Comparison of ENCODE assay signal across 32 cellular contexts in genomic region chr3:112976953-112977352, GRCh38. TPM values are rescaled to one million over a fixed set of nuclear protein-coding genes. Genes with fewer than 3 reads are reported as not detected.
DNase-seq lines count a peak whose midpoint lies in the region; ATAC-seq and TF ChIP-seq lines count a peak whose summit lies in the region.
"Had no signal": no experiment of that assay in that cellular context is flagged by ENCODE, and none has a peak within 500 bp of the region (broad histone marks: within the 10 kb centered on the region; RNA-seq: fewer than 3 reads in every experiment).

No MANE protein-coding gene starts in this region.

- H3K4me1 ChIP-seq in KMS-11 (ENCODE audit: low read depth, poor library complexity, severe bottlenecking) (peaks cover 66% of the 10 kb centered on the region), parathyroid adenoma (peaks cover 6% of the 10 kb centered on the region)
- H3K4me1 ChIP-seq: right lobe of liver, SJSA1, uterus had no signal

- no peak for DNase-seq in activated CD4-positive, alpha-beta T cell treated with anti-CD3 and anti-CD28 coated beads for 36 hours
- DNase-seq in activated CD4-positive, alpha-beta T cell treated with anti-CD3 and anti-CD28 coated beads, Interleukin-2, amount 50 U/mL, for 4 hours = no peak
- no peak for DNase-seq in activated naive CD8-positive, alpha-beta T cell treated with anti-CD3 and anti-CD28 coated beads for 36 hours
- no peak for DNase-seq in islet precursor cell
- DNase-seq: 8988T; activated CD4-positive, CD25-positive, alpha-beta regulatory T cell treated with anti-CD3 and anti-CD28 coated beads, Interleukin-2, amount 50 U/mL, for 72 hours; activated naive CD4-positive, alpha-beta T cell treated with anti-CD3 and anti-CD28 coated beads for 36 hours; activated T-cell treated with anti-CD3 and anti-CD28 coated beads, Interleukin-2, amount 50 U/mL, for 48 hours; anterior cingulate cortex; endodermal cell; foreskin fibroblast; kidney glomerular epithelial cell; NCI-H1105 treated with DMSO at 0.1 percent for 48 hours; NCI-H2081; NCI-H226; right lobe of liver; stimulated activated CD4-positive, alpha-beta T cell treated with anti-CD3 and anti-CD28 coated beads, Interleukin-4, amount 100 ng/mL, for 24 hours; stimulated activated naive B cell treated with anti-CD40 and anti-IgM and Interleukin-4, amounts not matched to agents 10 μg/mL and 1 μg/mL and 100 μg/mL, for 72 hours; uterus had no signal

- no peaks in the 10 kb centered on the region for H3K36me3 Mint-ChIP-seq in activated CD4-positive, alpha-beta T cell treated with anti-CD3 and anti-CD28 coated beads for 36 hours (ENCODE audit: low read depth)
- H3K36me3 Mint-ChIP-seq in activated naive CD8-positive, alpha-beta T cell treated with anti-CD3 and anti-CD28 coated beads for 36 hours = no peaks in the 10 kb centered on the region

- H3K9me3 Mint-ChIP-seq in activated CD4-positive, alpha-beta T cell treated with anti-CD3 and anti-CD28 coated beads for 36 hours (ENCODE audit: low read depth) = no peaks in the 10 kb centered on the region
- H3K9me3 Mint-ChIP-seq in activated naive CD8-positive, alpha-beta T cell treated with anti-CD3 and anti-CD28 coated beads for 36 hours = no peaks in the 10 kb centered on the region
- H3K9me3 Mint-ChIP-seq: activated naive CD4-positive, alpha-beta T cell treated with anti-CD3 and anti-CD28 coated beads for 36 hours; endodermal cell had no signal

- no peak for ATAC-seq in activated CD4-positive, alpha-beta T cell treated with anti-CD3 and anti-CD28 coated beads for 36 hours
- ATAC-seq in GM19035 (IDR thresholded peaks at IDR 0.05; ENCODE audit: unreplicated experiment) (no peak), HG02763 (IDR thresholded peaks at IDR 0.05; ENCODE audit: unreplicated experiment) (no peak)
- ATAC-seq: esophagus mucosa; heart left ventricle; stimulated activated naive B cell treated with anti-CD40 and anti-IgM and Interleukin-4, amounts not matched to agents 10 μg/mL and 1 μg/mL and 100 μg/mL, for 72 hours had no signal

- CTCF ChIA-PET in activated CD4-positive, alpha-beta T cell treated with anti-CD3 and anti-CD28 coated beads for 36 hours (lab: Charles Lee) = interaction anchor here (0.5 to 4.7 kb wide), 6 partner anchors 8 to 242 kb away, joined by 3 to 21 read pairs (median 4); no protein-coding TSS in a partner anchor

- H3K27ac Mint-ChIP-seq in activated CD4-positive, alpha-beta T cell treated with anti-CD3 and anti-CD28 coated beads for 36 hours = peak overlapping the region; percentile 68
- peak overlapping the region; percentile 49 for H3K27ac Mint-ChIP-seq in activated naive CD8-positive, alpha-beta T cell treated with anti-CD3 and anti-CD28 coated beads for 36 hours
- H3K27ac Mint-ChIP-seq: activated naive CD4-positive, alpha-beta T cell treated with anti-CD3 and anti-CD28 coated beads for 36 hours; endodermal cell; stimulated activated naive B cell treated with anti-CD40 and anti-IgM and Interleukin-4, amounts not matched to agents 10 μg/mL and 1 μg/mL and 100 μg/mL, for 72 hours had no signal

- peaks cover 73% of the 10 kb centered on the region for H3K4me1 Mint-ChIP-seq in activated CD4-positive, alpha-beta T cell treated with anti-CD3 and anti-CD28 coated beads for 36 hours
- H3K4me1 Mint-ChIP-seq in activated naive CD8-positive, alpha-beta T cell treated with anti-CD3 and anti-CD28 coated beads for 36 hours = peaks cover 57% of the 10 kb centered on the region
- H3K4me1 Mint-ChIP-seq: endodermal cell had no signal

- H3K27me3 Mint-ChIP-seq in activated CD4-positive, alpha-beta T cell treated with anti-CD3 and anti-CD28 coated beads for 36 hours = no peaks in the 10 kb centered on the region
- no peaks in the 10 kb centered on the region for H3K27me3 Mint-ChIP-seq in activated naive CD8-positive, alpha-beta T cell treated with anti-CD3 and anti-CD28 coated beads for 36 hours

- TF ChIP-seq CTCF in KMS-11 (conservative IDR thresholded peaks at IDR 0.05; ENCODE audit: low read depth, low read length) (no peak), parathyroid adenoma (IDR thresholded peaks at IDR 0.05) (no peak)

- H3K79me2 ChIP-seq in KMS-11 (ENCODE audit: insufficient read depth, low read depth) = no peaks in the 10 kb centered on the region
- no peaks in the 10 kb centered on the region for H3K79me2 ChIP-seq in parathyroid adenoma

- POLR2A ChIA-PET in activated CD4-positive, alpha-beta T cell treated with anti-CD3 and anti-CD28 coated beads for 36 hours (lab: Charles Lee) = no interaction called here

- no peak overlapping the region for H3K4me3 ChIP-seq in KMS-11 (IDR thresholded peaks at IDR 0.05; ENCODE audit: insufficient read depth, low read depth, low read length)
- no peak overlapping the region for H3K4me3 ChIP-seq in parathyroid adenoma (ENCODE audit: low read depth, low read length)
- H3K4me3 ChIP-seq: coronary artery, heart left ventricle, right lobe of liver, SJSA1, uterus had no signal

- H2AFZ ChIP-seq in KMS-11 (ENCODE audit: low read depth) (no peak overlapping the region), parathyroid adenoma (no peak overlapping the region)

- peak overlapping the region; percentile 20; the same call in 1 of the 2 replicates for H3K4me2 ChIP-seq in KMS-11
- H3K4me2 ChIP-seq in parathyroid adenoma (ENCODE audit: low read length) = peak overlapping the region; percentile 30

- no peaks in the 10 kb centered on the region for H3K9me3 ChIP-seq in parathyroid adenoma (ENCODE audit: control insufficient read depth, low read length)
- H3K9me3 ChIP-seq: heart left ventricle, right lobe of liver, SJSA1, uterus had no signal

- intact Hi-C loops in activated CD4-positive, alpha-beta T cell treated with anti-CD3 and anti-CD28 coated beads for 36 hours (cut with DNase I, micrococcal nuclease) = loop anchor here in 1 of 2 experiments (5.0 to 10.0 kb wide), 2 partner anchors 415 to 842 kb away; partner anchors contain the start of genes ATG3, GCSAM and SLC35A5

- no peaks in the 10 kb centered on the region for H4K20me1 ChIP-seq in KMS-11 (ENCODE audit: insufficient read depth)

- no peak overlapping the region for H3K4me3 Mint-ChIP-seq in activated CD4-positive, alpha-beta T cell treated with anti-CD3 and anti-CD28 coated beads for 36 hours
- H3K4me3 Mint-ChIP-seq in activated naive CD8-positive, alpha-beta T cell treated with anti-CD3 and anti-CD28 coated beads for 36 hours = no peak overlapping the region
- H3K4me3 Mint-ChIP-seq: activated naive CD4-positive, alpha-beta T cell treated with anti-CD3 and anti-CD28 coated beads for 36 hours; endodermal cell had no signal

- H3K9ac ChIP-seq in KMS-11 (no peak overlapping the region), parathyroid adenoma (no peak overlapping the region)

- no peak overlapping the region for H3K27ac ChIP-seq in KMS-11
- H3K27ac ChIP-seq in parathyroid adenoma = no peak overlapping the region
- H3K27ac ChIP-seq: coronary artery, right lobe of liver, SJSA1, uterus had no signal

- no peaks in the 10 kb centered on the region for H3K36me3 ChIP-seq in KMS-11 (ENCODE audit: insufficient read depth)
- H3K36me3 ChIP-seq in parathyroid adenoma (ENCODE audit: control insufficient read depth, insufficient read depth, low read length) = no peaks in the 10 kb centered on the region
- H3K36me3 ChIP-seq: heart left ventricle, right lobe of liver, SJSA1, uterus had no signal

- H3K27me3 ChIP-seq in KMS-11 (ENCODE audit: insufficient read depth, low read depth) (no peaks in the 10 kb centered on the region), parathyroid adenoma (ENCODE audit: control insufficient read depth, insufficient read depth, low read length) (no peaks in the 10 kb centered on the region)
- H3K27me3 ChIP-seq: heart left ventricle, right lobe of liver, uterus had no signal

RNA-seq across cellular contexts. Expression of gene CD200R1, which starts 2.0 kb away (rescaled TPM):
- 1 to 10 TPM; 1.4 to 1.5 TPM for total RNA-seq in activated CD4-positive, alpha-beta T cell treated with anti-CD3 and anti-CD28 coated beads for 36 hours
- total RNA-seq in activated naive CD8-positive, alpha-beta T cell treated with anti-CD3 and anti-CD28 coated beads for 36 hours = 1 to 10 TPM; 1.4 to 1.8 TPM
- total RNA-seq: G401, H1, HT-29, lung microvascular endothelial cell, MCF 10A, SJSA1 had no signal

RNA-seq across cellular contexts. Expression of gene GTPBP8, which starts 13.8 kb away (rescaled TPM):
- 10 to 100 TPM; 34.3 to 43.0 TPM for total RNA-seq in activated CD4-positive, alpha-beta T cell treated with anti-CD3 and anti-CD28 coated beads for 36 hours
- 10 to 100 TPM; 26.6 to 31.6 TPM for total RNA-seq in activated naive CD8-positive, alpha-beta T cell treated with anti-CD3 and anti-CD28 coated beads for 36 hours
